23 cellular contexts compared by ENCODE assay signal in genomic region chr12:50718760-50719159, GRCh38.
"Had no signal": no experiment of that assay in that cellular context is flagged by ENCODE, and none has a peak within 500 bp of the region (broad histone marks: within the 10 kb centered on the region; RNA-seq: fewer than 3 reads in every experiment).

No MANE protein-coding gene starts in this region.

- ATAC-seq: left cardiac atrium; left lobe of liver; lower lobe of right lung; natural killer cell; right lobe of liver; stimulated activated memory B cell treated with anti-CD40 and anti-IgM and Interleukin-4, amounts not matched to agents 10 μg/mL and 1 μg/mL and 100 μg/mL, for 72 hours; upper lobe of right lung had no signal

- H3K4me1 Mint-ChIP-seq: mesothelial cell of epicardium, nephron progenitor cell, neural progenitor cell had no signal

- H3K27ac Mint-ChIP-seq: mesothelial cell of epicardium; natural killer cell; nephron progenitor cell; neural progenitor cell; stimulated activated memory B cell treated with anti-CD40 and anti-IgM and Interleukin-4, amounts not matched to agents 10 μg/mL and 1 μg/mL and 100 μg/mL, for 72 hours; stimulated activated naive CD8-positive, alpha-beta T cell treated with anti-CD3 and anti-CD28 coated beads, Interleukin-15, Interleukin-2, amounts not matched to agents 100 ng/mL and 50 ng/mL, for 24 hours had no signal

- H3K9me3 Mint-ChIP-seq: mesothelial cell of epicardium; naive B cell; natural killer cell; nephron progenitor cell; neural progenitor cell; stimulated activated memory B cell treated with anti-CD40 and anti-IgM and Interleukin-4, amounts not matched to agents 10 μg/mL and 1 μg/mL and 100 μg/mL, for 72 hours; stimulated activated naive CD8-positive, alpha-beta T cell treated with anti-CD3 and anti-CD28 coated beads, Interleukin-15, Interleukin-2, amounts not matched to agents 100 ng/mL and 50 ng/mL, for 24 hours had no signal

- H3K4me3 Mint-ChIP-seq: mesothelial cell of epicardium; naive B cell; natural killer cell; nephron progenitor cell; neural progenitor cell; stimulated activated memory B cell treated with anti-CD40 and anti-IgM and Interleukin-4, amounts not matched to agents 10 μg/mL and 1 μg/mL and 100 μg/mL, for 72 hours; stimulated activated naive CD8-positive, alpha-beta T cell treated with anti-CD3 and anti-CD28 coated beads, Interleukin-15, Interleukin-2, amounts not matched to agents 100 ng/mL and 50 ng/mL, for 24 hours had no signal

- DNase-seq: kidney glomerular epithelial cell; left cardiac atrium; lower lobe of right lung; mammary epithelial cell; mesendoderm; naive B cell; natural killer cell; nephron progenitor cell; occipital lobe; psoas muscle; right lobe of liver; stimulated activated CD4-positive, alpha-beta T cell treated with anti-CD3 and anti-CD28 coated beads, Interleukin-1b, Interleukin-23, amount 100 ng/mL, for 48 hours; stimulated activated CD4-positive, alpha-beta T cell treated with anti-CD3 and anti-CD28 coated beads, Interleukin-2, amount 100 ng/mL, for 48 hours; stimulated activated CD4-positive, alpha-beta T cell treated with anti-CD3 and anti-CD28 coated beads, Interleukin-4, amount 100 ng/mL, for 4 hours; stimulated activated CD8-positive, alpha-beta memory T cell treated with anti-CD3 and anti-CD28 coated beads, Interleukin-4, amount 100 ng/mL, for 48 hours; tibial artery; trophoblast cell; upper lobe of right lung had no signal

- H3K27me3 Mint-ChIP-seq: naive B cell; stimulated activated memory B cell treated with anti-CD40 and anti-IgM and Interleukin-4, amounts not matched to agents 10 μg/mL and 1 μg/mL and 100 μg/mL, for 72 hours; stimulated activated naive CD8-positive, alpha-beta T cell treated with anti-CD3 and anti-CD28 coated beads, Interleukin-15, Interleukin-2, amounts not matched to agents 100 ng/mL and 50 ng/mL, for 24 hours had no signal
